Comparison of ENCODE assay signal across 18 cellular contexts in genomic region chr3:69745503-69745902, GRCh38. TPM values are rescaled to one million over a fixed set of nuclear protein-coding genes. Genes with fewer than 3 reads are reported as not detected.
"Had no signal": no experiment of that assay in that cellular context is flagged by ENCODE, and none has a peak within 500 bp of the region (broad histone marks: within the 10 kb centered on the region; RNA-seq: fewer than 3 reads in every experiment).

No MANE protein-coding gene starts in this region.

- H3K9me3 Mint-ChIP-seq: activated CD4-positive, alpha-beta memory T cell treated with anti-CD3 and anti-CD28 coated beads, Interleukin-2, amount 10 ng/mL, durations not matched to agents 7 days and 5 days; activated naive CD4-positive, alpha-beta T cell treated with anti-CD3 and anti-CD28 coated beads, Interleukin-2, amount 50 U/mL, for 72 hours; T-helper 1 cell treated with Interleukin-12 subunit alpha and Interleukin-12 subunit beta and Interleukin-4 antibody, amounts not matched to agents 30 μg/mL and 1 μg/mL, for 36 hours had no signal

- H3K36me3 ChIP-seq: brain microvascular endothelial cell, neutrophil had no signal

- ATAC-seq: activated naive CD4-positive, alpha-beta T cell treated with anti-CD3 and anti-CD28 coated beads, Interleukin-2, amount 50 U/mL, for 72 hours; effector memory CD8-positive, alpha-beta T cell; mucosa of descending colon; natural killer cell; stimulated activated naive CD8-positive, alpha-beta T cell treated with anti-CD3 and anti-CD28 coated beads, Interleukin-15, Interleukin-2, amounts not matched to agents 100 U/mL and 50 U/mL, for 24 hours had no signal

- H3K27me3 ChIP-seq: brain microvascular endothelial cell, testis had no signal

- H3K36me3 Mint-ChIP-seq: natural killer cell had no signal

- H3K4me3 ChIP-seq: mucosa of descending colon, testis had no signal

- H3K4me3 Mint-ChIP-seq: activated CD4-positive, alpha-beta memory T cell treated with anti-CD3 and anti-CD28 coated beads, Interleukin-2, amount 10 ng/mL, durations not matched to agents 7 days and 5 days; effector memory CD8-positive, alpha-beta T cell; natural killer cell; T-helper 1 cell treated with Interleukin-12 subunit alpha and Interleukin-12 subunit beta and Interleukin-4 antibody, amounts not matched to agents 30 μg/mL and 1 μg/mL, for 36 hours had no signal

- H3K4me1 Mint-ChIP-seq: activated CD4-positive, alpha-beta memory T cell treated with anti-CD3 and anti-CD28 coated beads, Interleukin-2, amount 10 ng/mL, durations not matched to agents 7 days and 5 days; natural killer cell had no signal

- H3K27ac ChIP-seq: brain microvascular endothelial cell, neutrophil had no signal

- DNase-seq: activated CD4-positive, alpha-beta memory T cell treated with anti-CD3 and anti-CD28 coated beads, Interleukin-2, amount 10 ng/mL, durations not matched to agents 7 days and 5 days; activated CD4-positive, alpha-beta T cell treated with anti-CD3 and anti-CD28 coated beads for 4 hours; activated gamma-delta T cell; activated T-cell treated with anti-CD3 and anti-CD28 coated beads, Interleukin-2, amount 50 U/mL, for 48 hours; anterior cingulate cortex; brain microvascular endothelial cell; dermis blood vessel endothelial cell; effector memory CD8-positive, alpha-beta T cell; mammary epithelial cell; mucosa of descending colon; natural killer cell; right cardiac atrium; SHP77 treated with DMSO at 0.1 percent for 48 hours; stimulated activated naive CD8-positive, alpha-beta T cell treated with anti-CD3 and anti-CD28 coated beads, Interleukin-15, Interleukin-2, amounts not matched to agents 100 U/mL and 50 U/mL, for 24 hours; testis had no signal

- H3K9me3 ChIP-seq: mucosa of descending colon, neutrophil, testis had no signal

- H3K27ac Mint-ChIP-seq: activated CD4-positive, alpha-beta memory T cell treated with anti-CD3 and anti-CD28 coated beads, Interleukin-2, amount 10 ng/mL, durations not matched to agents 7 days and 5 days; activated naive CD4-positive, alpha-beta T cell treated with anti-CD3 and anti-CD28 coated beads, Interleukin-2, amount 50 U/mL, for 72 hours; effector memory CD8-positive, alpha-beta T cell; natural killer cell; T-helper 1 cell treated with Interleukin-12 subunit alpha and Interleukin-12 subunit beta and Interleukin-4 antibody, amounts not matched to agents 30 μg/mL and 1 μg/mL, for 36 hours had no signal

RNA-seq across cellular contexts. Expression of gene MITF, which starts 6.2 kb away (rescaled TPM):
- total RNA-seq: activated CD4-positive, alpha-beta memory T cell treated with anti-CD3 and anti-CD28 coated beads, Interleukin-2, amount 10 ng/mL, durations not matched to agents 7 days and 5 days had no signal
